Comparison of ENCODE assay signal across 14 cellular contexts in the genomic region with DNA sequence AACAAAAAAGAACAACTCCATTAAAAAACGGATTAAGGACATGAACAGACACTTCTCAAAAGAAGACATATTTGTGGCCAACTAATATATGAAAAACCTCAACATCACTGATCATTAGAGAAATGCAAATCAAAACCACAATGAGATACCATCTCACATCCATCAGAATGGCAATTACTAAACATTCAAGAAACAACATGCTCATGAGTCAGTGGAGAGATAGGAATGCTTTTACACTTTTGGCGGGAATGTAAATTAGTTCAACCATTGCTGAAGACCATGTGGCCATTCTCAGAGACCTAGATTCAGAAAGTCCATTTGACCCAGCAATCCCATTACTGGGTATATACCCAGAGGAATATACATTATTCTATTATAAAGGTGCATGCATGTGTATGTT.
A peak's percentile ranks its signal among the peaks of the same experiment; 100 is the strongest.
DNase-seq lines count a peak whose midpoint lies in the region; ATAC-seq and TF ChIP-seq lines count a peak whose summit lies in the region.
"Had no signal": no experiment of that assay in that cellular context is flagged by ENCODE, and none has a peak within 500 bp of the region (broad histone marks: within the 10 kb centered on the region; RNA-seq: fewer than 3 reads in every experiment).

No MANE protein-coding gene starts in this region.

- H3K4me3 Mint-ChIP-seq in MCF 10A (ENCODE audit: unreplicated experiment): no peak overlapping the region
- H3K4me3 Mint-ChIP-seq in stimulated activated naive CD8-positive, alpha-beta T cell treated with anti-CD3 and anti-CD28 coated beads, Interleukin-15, amount 100 ng/mL, for 72 hours: no peak overlapping the region
- H3K4me3 Mint-ChIP-seq: CD4-positive, CD25-positive, alpha-beta regulatory T cell had no signal

- in situ Hi-C loops in mammary epithelial cell (cut with MboI; ENCODE audit: low sequenced_read_pairs in 2 of 2): no loop called here

- H3K27ac Mint-ChIP-seq in MCF 10A (ENCODE audit: low read depth, unreplicated experiment): no peak overlapping the region
- no peak overlapping the region for H3K27ac Mint-ChIP-seq in stimulated activated naive CD8-positive, alpha-beta T cell treated with anti-CD3 and anti-CD28 coated beads, Interleukin-15, amount 100 ng/mL, for 72 hours
- H3K27ac Mint-ChIP-seq: CD4-positive, CD25-positive, alpha-beta regulatory T cell had no signal

- no peak for ATAC-seq in GM19463 (IDR thresholded peaks at IDR 0.05; ENCODE audit: unreplicated experiment)
- ATAC-seq in stimulated activated naive CD8-positive, alpha-beta T cell treated with anti-CD3 and anti-CD28 coated beads, Interleukin-15, amount 100 ng/mL, for 72 hours: no peak
- ATAC-seq: HepG2 had no signal

- POLR2A ChIA-PET in MCF 10A (lab: Yijun Ruan, JAX): no interaction called here

- H3K27me3 Mint-ChIP-seq in MCF 10A (ENCODE audit: insufficient read depth, unreplicated experiment): no peaks in the 10 kb centered on the region
- H3K27me3 Mint-ChIP-seq in stimulated activated naive CD8-positive, alpha-beta T cell treated with anti-CD3 and anti-CD28 coated beads, Interleukin-15, amount 100 ng/mL, for 72 hours: no peaks in the 10 kb centered on the region
- H3K27me3 Mint-ChIP-seq: CD4-positive, CD25-positive, alpha-beta regulatory T cell had no signal

- H4K20me1 ChIP-seq in mammary epithelial cell (ENCODE audit: insufficient read depth, low read length): no peaks in the 10 kb centered on the region
- H4K20me1 ChIP-seq: BLaER1 treated with 17β-estradiol and CSF1 and Interleukin-3, amounts not matched to agents 10 nM and 100 nM had no signal

- no peaks in the 10 kb centered on the region for H3K9me3 ChIP-seq in mammary epithelial cell (replicated peaks; ENCODE audit: insufficient read depth, low read length)

- no peaks in the 10 kb centered on the region for H3K4me1 Mint-ChIP-seq in MCF 10A (ENCODE audit: insufficient read depth, unreplicated experiment)
- H3K4me1 Mint-ChIP-seq in stimulated activated naive CD8-positive, alpha-beta T cell treated with anti-CD3 and anti-CD28 coated beads, Interleukin-15, amount 100 ng/mL, for 72 hours: no peaks in the 10 kb centered on the region
- H3K4me1 Mint-ChIP-seq: CD4-positive, CD25-positive, alpha-beta regulatory T cell had no signal

- no peaks in the 10 kb centered on the region for H3K4me1 ChIP-seq in mammary epithelial cell (ENCODE audit: insufficient read depth, low read length)

- H2AFZ ChIP-seq in mammary epithelial cell (ENCODE audit: low read depth, low read length): no peak overlapping the region

- DNase-seq in mammary epithelial cell: peak; percentile 25
- DNase-seq in MCF 10A (ENCODE audit: unreplicated experiment): no peak
- peak; percentile 32 for DNase-seq in astrocyte of the hippocampus (ENCODE audit: low read depth, low spot score)
- peak; percentile 1 for DNase-seq in epithelial cell of prostate (ENCODE audit: low read depth, low spot score)
- DNase-seq in RKO (ENCODE audit: low spot score): no peak
- no peak for DNase-seq in stimulated activated naive CD8-positive, alpha-beta T cell treated with anti-CD3 and anti-CD28 coated beads, Interleukin-15, amount 100 ng/mL, for 72 hours
- DNase-seq: 8988T; ACHN; CD4-positive, CD25-positive, alpha-beta regulatory T cell; DMS53; HCEC 1CT had no signal

- WGBS in mammary epithelial cell (ENCODE audit: low coverage, missing lambda C conversion rate): 23% methylated on average over 2 of the region's 2 CpGs

- H3K9ac ChIP-seq in mammary epithelial cell (ENCODE audit: insufficient read depth, low read length): no peak overlapping the region
- H3K9ac ChIP-seq: BLaER1 treated with 17β-estradiol and CSF1 and Interleukin-3, amounts not matched to agents 10 nM and 100 nM had no signal

- TF ChIP-seq CTCF in mammary epithelial cell (conservative IDR thresholded peaks at IDR 0.05 in 1 of 2, IDR thresholded peaks at IDR 0.05 in 1 of 2; ENCODE audit: extremely low read depth in 1 of 2, insufficient read depth in 1 of 2, low read depth in 1 of 2, low read length in 2 of 2) (no peak), MCF 10A (IDR thresholded peaks at IDR 0.05; ENCODE audit: unreplicated experiment) (no peak)

- H3K9me3 Mint-ChIP-seq in MCF 10A (ENCODE audit: unreplicated experiment): no peaks in the 10 kb centered on the region
- H3K9me3 Mint-ChIP-seq in stimulated activated naive CD8-positive, alpha-beta T cell treated with anti-CD3 and anti-CD28 coated beads, Interleukin-15, amount 100 ng/mL, for 72 hours: peaks cover 4 to 23% of the 10 kb centered on the region in 2 donors

- no peaks in the 10 kb centered on the region for H3K36me3 ChIP-seq in mammary epithelial cell (ENCODE audit: insufficient read depth, low read length)
- H3K36me3 ChIP-seq: BLaER1 treated with 17β-estradiol and CSF1 and Interleukin-3, amounts not matched to agents 10 nM and 100 nM had no signal

- H3K36me3 Mint-ChIP-seq in MCF 10A (ENCODE audit: insufficient read depth, unreplicated experiment): no peaks in the 10 kb centered on the region
- H3K36me3 Mint-ChIP-seq: CD4-positive, CD25-positive, alpha-beta regulatory T cell had no signal

- no peak overlapping the region for H3K4me3 ChIP-seq in mammary epithelial cell (replicated peaks in 1 of 3; ENCODE audit: insufficient read depth in 1 of 3, low read depth in 2 of 3, low read length in 3 of 3)
- H3K4me3 ChIP-seq: BLaER1 treated with 17β-estradiol and CSF1 and Interleukin-3, amounts not matched to agents 10 nM and 100 nM had no signal

- CTCF ChIA-PET in mammary epithelial cell (lab: Charles Lee; ENCODE audit: low non-redundant PET): no interaction called here
- CTCF ChIA-PET in MCF 10A (lab: Yijun Ruan, JAX): interaction anchor here (0.6 kb wide), 1 partner anchor 20 kb away, joined by 3 read pairs; no protein-coding TSS in a partner anchor

- H3K4me2 ChIP-seq in mammary epithelial cell (ENCODE audit: insufficient read depth, low read depth, low read length): no peak overlapping the region

- H3K27ac ChIP-seq in mammary epithelial cell (ENCODE audit: insufficient read depth, low read depth, low read length) (no peak overlapping the region), epithelial cell of prostate (no peak overlapping the region)
- H3K27ac ChIP-seq: BLaER1 treated with 17β-estradiol and CSF1 and Interleukin-3, amounts not matched to agents 10 nM and 100 nM had no signal

- BruUV-seq in mammary epithelial cell (replicated peaks; lab: Mats Ljungman, UMichigan): no TSS peak
- no TSS peak for BruUV-seq in MCF 10A (replicated peaks; lab: Mats Ljungman, UMichigan)

- H3K27me3 ChIP-seq in mammary epithelial cell (ENCODE audit: insufficient read depth, low read length): no peaks in the 10 kb centered on the region
- H3K27me3 ChIP-seq: BLaER1 treated with 17β-estradiol and CSF1 and Interleukin-3, amounts not matched to agents 10 nM and 100 nM had no signal

- intact Hi-C loops in mammary epithelial cell (cut with micrococcal nuclease) (no loop called here), MCF 10A (cut with micrococcal nuclease) (no loop called here)

- dilution Hi-C loops in mammary epithelial cell (cut with HindIII; ENCODE audit: low sequenced_read_pairs): no loop called here

- no peaks in the 10 kb centered on the region for H3K79me2 ChIP-seq in mammary epithelial cell (ENCODE audit: insufficient read depth, low read length)

Comparison
In these comparisons a context has a peak if more than half of its experiments do, and no peak if none do; other contexts are left out.
1. DNase-seq: peak in mammary epithelial cell (single experiment), astrocyte of the hippocampus (single experiment) and epithelial cell of prostate (single experiment); none in MCF 10A (single experiment), RKO (single experiment) and stimulated activated naive CD8-positive, alpha-beta T cell treated with anti-CD3 and anti-CD28 coated beads, Interleukin-15, amount 100 ng/mL, for 72 hours (0 of 2).